Comparison of ENCODE assay signal across 29 cellular contexts in genomic region chr19:56877069-56877715, GRCh38. TPM values are rescaled to one million over a fixed set of nuclear protein-coding genes. Genes with fewer than 3 reads are reported as not detected.
"Had no signal": no experiment of that assay in that cellular context is flagged by ENCODE, and none has a peak within 500 bp of the region (broad histone marks: within the 10 kb centered on the region; RNA-seq: fewer than 3 reads in every experiment).

No MANE protein-coding gene starts in this region.

- H3K4me3 ChIP-seq: colonic mucosa, esophagus squamous epithelium, gastrocnemius medialis, heart right ventricle, left lung, lower lobe of right lung had no signal

- H3K27ac Mint-ChIP-seq: dendritic cell treated with granulocyte-macrophage colony-stimulating factor and Interleukin-4, amounts not matched to agents 40 ng/mL and 50 ng/mL, for 4 days; effector memory CD8-positive, alpha-beta T cell; endodermal cell had no signal

- H3K9me3 ChIP-seq: colonic mucosa, gastrocnemius medialis had no signal

- H3K4me1 Mint-ChIP-seq: endodermal cell had no signal

- ATAC-seq: effector memory CD8-positive, alpha-beta T cell; esophagus mucosa; gastrocnemius medialis; heart right ventricle; left cardiac atrium; left lung; left ventricle myocardium superior; lower lobe of right lung had no signal

- H3K36me3 ChIP-seq: colonic mucosa, esophagus squamous epithelium, gastrocnemius medialis, heart right ventricle, left lung, lower lobe of right lung had no signal

- H3K27me3 ChIP-seq: colonic mucosa, esophagus squamous epithelium, gastrocnemius medialis, heart right ventricle, left lung had no signal

- H3K4me3 Mint-ChIP-seq: dendritic cell treated with granulocyte-macrophage colony-stimulating factor and Interleukin-4, amounts not matched to agents 40 ng/mL and 50 ng/mL, for 4 days; effector memory CD8-positive, alpha-beta T cell; endodermal cell had no signal

- H3K27ac ChIP-seq: colonic mucosa, epithelial cell of prostate, esophagus squamous epithelium, gastrocnemius medialis, heart right ventricle, left lung, lower lobe of right lung had no signal

- DNase-seq: colonic mucosa; cortex of kidney; effector CD8-positive, alpha-beta T cell; effector memory CD8-positive, alpha-beta T cell; endodermal cell; erythroblast; esophagus squamous epithelium; foreskin fibroblast; foreskin melanocyte; gastrocnemius medialis; glutamatergic neuron; heart right ventricle; hippocampal formation; left cardiac atrium; left lung; left ventricle myocardium superior; lower lobe of right lung; mesenchymal stem cell; midbrain had no signal

- H3K27me3 Mint-ChIP-seq: dendritic cell treated with granulocyte-macrophage colony-stimulating factor and Interleukin-4, amounts not matched to agents 40 ng/mL and 50 ng/mL, for 4 days; effector memory CD8-positive, alpha-beta T cell had no signal

- H3K4me1 ChIP-seq: colonic mucosa, esophagus squamous epithelium, gastrocnemius medialis, heart right ventricle, left lung, lower lobe of right lung had no signal

RNA-seq across cellular contexts. Expression of gene PEG3, which starts 36.7 kb away (rescaled TPM):
- total RNA-seq: endodermal cell had no signal

RNA-seq across cellular contexts. Expression of gene ZIM2, which starts 36.7 kb away (rescaled TPM):
- total RNA-seq: colonic mucosa, dermis microvascular lymphatic vessel endothelial cell, endodermal cell, esophagus mucosa, glomerular endothelial cell, kidney epithelial cell, left cardiac atrium, left ventricle myocardium superior, lower lobe of right lung, lung microvascular endothelial cell, mononuclear cell, mucosa of gallbladder had no signal
- polyA plus RNA-seq: keratinocyte had no signal
